Comparison of ENCODE assay signal across 1 cellular context in genomic region chr5:177350776-177351391, GRCh38.
TF ChIP-seq lines count a peak whose summit lies in the region.

No MANE protein-coding gene starts in this region.

TF ChIP-seq in GM12878, 131 proteins besides CTCF, POLR2A, EP300 and RAD21:
- no peak for TF ChIP-seq MYC (IDR thresholded peaks at IDR 0.05; ENCODE audit: insufficient read depth, insufficient read length, insufficient replicate concordance, low read length, severe bottlenecking)
- TF ChIP-seq RELB (IDR thresholded peaks at IDR 0.05; ENCODE audit: low read depth): no peak
- 0 out of 2 replicates have a peak, but pooled peaks have one; percentile 50 for TF ChIP-seq MTA3 (IDR thresholded peaks at IDR 0.05; ENCODE audit: borderline replicate concordance, low read length)
- no peak for TF ChIP-seq CREM (IDR thresholded peaks at IDR 0.05; ENCODE audit: low read depth)
- TF ChIP-seq SUZ12 (IDR thresholded peaks at IDR 0.05; ENCODE audit: unreplicated experiment): no peak
- TF ChIP-seq ZNF24 (IDR thresholded peaks at IDR 0.05): no peak
- no peak for TF ChIP-seq ZNF274 (IDR thresholded peaks at IDR 0.05; ENCODE audit: insufficient read depth, insufficient read length)
- no peak for TF ChIP-seq HDAC2 (IDR thresholded peaks at IDR 0.05)
TF ChIP-seq in GM12878: peak in this region for 1.
